9 cellular contexts compared by ENCODE assay signal in the genomic region with DNA sequence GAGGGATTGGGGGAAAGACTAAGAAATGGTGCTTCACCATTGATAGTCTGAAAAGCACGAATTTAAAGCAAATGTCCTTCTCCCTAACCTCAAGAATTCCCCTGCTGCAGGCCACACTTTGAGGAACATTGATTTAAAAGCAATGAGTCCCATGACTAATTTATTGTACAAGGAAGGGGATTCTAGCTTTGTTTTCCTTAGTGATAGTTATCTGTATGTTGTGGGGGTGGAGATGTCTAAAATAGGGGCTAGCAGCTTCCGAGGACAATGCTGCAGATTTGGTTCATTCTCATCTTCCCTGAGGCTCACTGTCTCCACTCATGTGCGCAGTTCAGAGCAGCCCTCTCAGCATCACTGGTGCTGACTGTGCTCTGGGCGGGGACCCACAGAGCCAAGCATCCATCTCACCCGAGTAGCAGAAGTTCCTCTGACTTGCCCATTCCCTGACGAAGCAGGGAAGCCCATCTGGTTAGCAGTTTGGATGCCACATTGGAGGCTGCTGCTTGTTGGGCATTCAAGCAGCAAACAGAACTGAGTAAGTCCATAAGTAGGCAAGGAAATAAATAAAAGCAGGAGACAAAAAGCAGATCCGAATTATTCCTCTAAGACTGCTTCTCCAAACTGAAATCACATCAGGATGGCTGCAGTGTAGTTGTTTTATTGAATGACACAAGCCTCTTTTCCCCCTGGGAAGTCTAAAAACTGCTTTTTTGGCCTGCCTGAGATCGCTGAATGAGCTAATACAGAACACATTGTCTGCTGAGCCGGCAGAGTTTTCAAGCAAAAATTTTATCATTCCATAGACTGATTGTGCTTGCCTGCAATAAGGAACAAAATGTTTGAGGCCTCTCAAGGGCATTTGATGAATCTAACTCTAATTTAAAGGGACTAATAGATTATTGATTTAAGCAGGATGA. TPM values are rescaled to one million over a fixed set of nuclear protein-coding genes. Genes with fewer than 3 reads are reported as not detected.
DNase-seq lines count a peak whose midpoint lies in the region; ATAC-seq, FAIRE-seq and TF ChIP-seq lines count a peak whose summit lies in the region.
"Had no signal": no experiment of that assay in that cellular context is flagged by ENCODE, and none has a peak within 500 bp of the region (broad histone marks: within the 10 kb centered on the region; RNA-seq: fewer than 3 reads in every experiment).

No MANE protein-coding gene starts in this region.

- no peaks in the 10 kb centered on the region for H3K27me3 ChIP-seq in thoracic aorta (replicated peaks; ENCODE audit: insufficient read depth)

- H3K4me1 ChIP-seq in thoracic aorta (ENCODE audit: control insufficient read depth in 1 of 2, low read depth in 2 of 2), result peaks cover 33 to 55% of the 10 kb centered on the region in 2 donors

- H3K9me3 Mint-ChIP-seq in stimulated activated memory B cell treated with anti-CD40 and anti-IgM and Interleukin-4, amounts not matched to agents 10 μg/mL and 1 μg/mL and 100 μg/mL, for 72 hours, result no peaks in the 10 kb centered on the region

- H3K4me3 ChIP-seq in thoracic aorta, result peak overlapping the region; percentile 39

- ATAC-seq in thoracic aorta (ENCODE audit: insufficient number of reproducible peaks, low FRiP score, low read depth), result peak; percentile 29
- ATAC-seq in stimulated activated memory B cell treated with anti-CD40 and anti-IgM and Interleukin-4, amounts not matched to agents 10 μg/mL and 1 μg/mL and 100 μg/mL, for 72 hours, result no peak

- H3K4me1 Mint-ChIP-seq in stimulated activated memory B cell treated with anti-CD40 and anti-IgM and Interleukin-4, amounts not matched to agents 10 μg/mL and 1 μg/mL and 100 μg/mL, for 72 hours, result no peaks in the 10 kb centered on the region

- no peak overlapping the region for H3K27ac Mint-ChIP-seq in stimulated activated memory B cell treated with anti-CD40 and anti-IgM and Interleukin-4, amounts not matched to agents 10 μg/mL and 1 μg/mL and 100 μg/mL, for 72 hours

- H3K27me3 Mint-ChIP-seq in stimulated activated memory B cell treated with anti-CD40 and anti-IgM and Interleukin-4, amounts not matched to agents 10 μg/mL and 1 μg/mL and 100 μg/mL, for 72 hours, result no peaks in the 10 kb centered on the region

- no peaks in the 10 kb centered on the region for H3K9me3 ChIP-seq in thoracic aorta

- FAIRE-seq in HTR-8/SVneo (lab: Jason Lieb, UNC), result peak; percentile 87

- no peaks in the 10 kb centered on the region for H3K36me3 Mint-ChIP-seq in stimulated activated memory B cell treated with anti-CD40 and anti-IgM and Interleukin-4, amounts not matched to agents 10 μg/mL and 1 μg/mL and 100 μg/mL, for 72 hours

- no peaks in the 10 kb centered on the region for H3K36me3 ChIP-seq in thoracic aorta

- peak overlapping the region; percentile 50 to 62 for H3K27ac ChIP-seq in thoracic aorta

- DNase-seq in HTR-8/SVneo (ENCODE audit: insufficient read length, low spot score) (peak; percentile 15), cerebellum (ENCODE audit: low spot score) (peak; percentile 67), left kidney (ENCODE audit: low read depth, low spot score) (peak; percentile 56), thoracic aorta (ENCODE audit: low spot score) (no peak), NCI-H345 (lab: John Stamatoyannopoulos, UW) (no peak), GOT3 (lab: John Stamatoyannopoulos, UW) (no peak), middle frontal gyrus (ENCODE audit: extremely low spot score, low spot score) (no peak)
- DNase-seq: activated naive CD4-positive, alpha-beta T cell had no signal

- no peak overlapping the region for H3K4me3 Mint-ChIP-seq in stimulated activated memory B cell treated with anti-CD40 and anti-IgM and Interleukin-4, amounts not matched to agents 10 μg/mL and 1 μg/mL and 100 μg/mL, for 72 hours

- no peak for TF ChIP-seq CTCF in thoracic aorta (IDR thresholded peaks at IDR 0.05)

RNA-seq across cellular contexts. Expression of gene RARB, which starts 27.5 kb away (rescaled TPM):
- 11.6 TPM for total RNA-seq in cerebellum
- 10 to 100 TPM in 1 of 2 donors, 1 to 10 TPM in 1; 3.8 to 12.3 TPM for total RNA-seq in thoracic aorta

Comparison
In these comparisons a context has a peak if more than half of its experiments do, and no peak if none do; other contexts are left out.
1. DNase-seq: peak in HTR-8/SVneo (single experiment), cerebellum (single experiment) and left kidney (single experiment); none in thoracic aorta (single experiment), NCI-H345 (single experiment), GOT3 (single experiment) and middle frontal gyrus (single experiment).